ENCODE assay signal across 18 cellular contexts in genomic region chr22:20459152-20459542, GRCh38. TPM values are rescaled to one million over a fixed set of nuclear protein-coding genes. Genes with fewer than 3 reads are reported as not detected.
A peak's percentile ranks its signal among the peaks of the same experiment; 100 is the strongest.
DNase-seq lines count a peak whose midpoint lies in the region; ATAC-seq, FAIRE-seq and TF ChIP-seq lines count a peak whose summit lies in the region.
"Had no signal": no experiment of that assay in that cellular context is flagged by ENCODE, and none has a peak within 500 bp of the region (broad histone marks: within the 10 kb centered on the region; RNA-seq: fewer than 3 reads in every experiment).

No MANE protein-coding gene starts in this region.

- no peaks in the 10 kb centered on the region for H3K36me3 ChIP-seq in K562 (ENCODE audit: control insufficient read depth, insufficient read depth, low read length)

- TF ChIP-seq RAD21 in K562 (CRISPR knock-in tag; conservative IDR thresholded peaks at IDR 0.05 in 1 of 2, IDR thresholded peaks at IDR 0.05 in 1 of 2) = no peak

- H3K9me3 Mint-ChIP-seq in activated T-cell treated with anti-CD3 and anti-CD28 coated beads, Interleukin-2, amount 50 U/mL, for 24 hours = no peaks in the 10 kb centered on the region
- no peaks in the 10 kb centered on the region for H3K9me3 Mint-ChIP-seq in activated T-cell treated with anti-CD3 and anti-CD28 coated beads, Interleukin-2, amount 50 U/mL, for 4 hours
- no peaks in the 10 kb centered on the region for H3K9me3 Mint-ChIP-seq in nephron

- no peak overlapping the region for H3K9ac ChIP-seq in K562 (ENCODE audit: insufficient read depth in 1 of 2, low read depth in 2 of 2, low read length in 2 of 2)

- no peak for DNase-seq in activated T-cell treated with anti-CD3 and anti-CD28 coated beads, Interleukin-2, amount 50 U/mL, for 24 hours
- no peak for DNase-seq in activated T-cell treated with anti-CD3 and anti-CD28 coated beads, Interleukin-2, amount 50 U/mL, for 4 hours
- DNase-seq in K562 (ENCODE audit: extremely low read depth in 1 of 4, low spot score in 3 of 4) (no peak), foreskin fibroblast (no peak), omental fat pad (ENCODE audit: low spot score) (no peak)
- no peak for DNase-seq in stimulated activated CD4-positive, alpha-beta T cell treated with anti-CD3 and anti-CD28 coated beads, Interleukin-4, amount 100 ng/mL, for 4 hours
- DNase-seq: AML-193, DND-41, GF-D8, NCI-H1436 treated with DMSO at 0.1 percent for 48 hours, NCI-H2081 treated with DMSO at 0.1 percent for 48 hours, NCI-H446 had no signal

- no peak for TF ChIP-seq POLR2A in K562 (conservative IDR thresholded peaks at IDR 0.05)

- H3K4me1 ChIP-seq in K562 (replicated peaks in 1 of 2; ENCODE audit: control insufficient read depth in 2 of 2, insufficient read depth in 2 of 2, low read length in 2 of 2) = no peaks in the 10 kb centered on the region; a peak in 2 of 5 replicates

- TF ChIP-seq EP300 in K562 (IDR thresholded peaks at IDR 0.05; ENCODE audit: low read length) = no peak

- intact Hi-C loops in K562 (cut with micrococcal nuclease) = loop anchor here (5.0 kb wide), 1 partner anchor 162 kb away; no protein-coding TSS in a partner anchor

- no peak overlapping the region for H3K27ac ChIP-seq in K562 (ENCODE audit: extremely low read depth, low read depth, low read length)
- H3K27ac ChIP-seq: A549, RWPE1 had no signal

- H3K4me3 ChIP-seq in K562 (no peak overlapping the region), foreskin fibroblast (ENCODE audit: low read depth in 1 of 2, low read length in 2 of 2) (no peak overlapping the region)
- H3K4me3 ChIP-seq: A549 had no signal

- H3K4me3 Mint-ChIP-seq in activated T-cell treated with anti-CD3 and anti-CD28 coated beads, Interleukin-2, amount 50 U/mL, for 24 hours = no peak overlapping the region
- H3K4me3 Mint-ChIP-seq in activated T-cell treated with anti-CD3 and anti-CD28 coated beads, Interleukin-2, amount 50 U/mL, for 4 hours = no peak overlapping the region
- H3K4me3 Mint-ChIP-seq in nephron = no peak overlapping the region

- H3K36me3 Mint-ChIP-seq in activated T-cell treated with anti-CD3 and anti-CD28 coated beads, Interleukin-2, amount 50 U/mL, for 24 hours (ENCODE audit: low read depth) = peaks cover 38% of the 10 kb centered on the region
- peaks cover 26% of the 10 kb centered on the region for H3K36me3 Mint-ChIP-seq in activated T-cell treated with anti-CD3 and anti-CD28 coated beads, Interleukin-2, amount 50 U/mL, for 4 hours (ENCODE audit: insufficient read depth)
- peaks cover 45% of the 10 kb centered on the region for H3K36me3 Mint-ChIP-seq in nephron (ENCODE audit: low read depth)

- peaks cover 36% of the 10 kb centered on the region for H3K4me1 Mint-ChIP-seq in activated T-cell treated with anti-CD3 and anti-CD28 coated beads, Interleukin-2, amount 50 U/mL, for 24 hours (ENCODE audit: low read depth)
- peaks cover 46% of the 10 kb centered on the region for H3K4me1 Mint-ChIP-seq in activated T-cell treated with anti-CD3 and anti-CD28 coated beads, Interleukin-2, amount 50 U/mL, for 4 hours (ENCODE audit: low read depth)
- H3K4me1 Mint-ChIP-seq in nephron = peaks cover 21% of the 10 kb centered on the region

- no TSS peak for BruUV-seq in K562 (replicated peaks; lab: Mats Ljungman, UMichigan)

- no peaks in the 10 kb centered on the region for H3K9me3 ChIP-seq in K562 (replicated peaks; ENCODE audit: control insufficient read depth, insufficient read depth, low read depth, low read length)
- H3K9me3 ChIP-seq: A549 had no signal

- CTCF ChIA-PET in K562 (lab: Yijun Ruan, JAX; ENCODE audit: low intra/inter-chr PET ratio) = no interaction called here

- H3K27me3 Mint-ChIP-seq in activated T-cell treated with anti-CD3 and anti-CD28 coated beads, Interleukin-2, amount 50 U/mL, for 24 hours = no peaks in the 10 kb centered on the region
- H3K27me3 Mint-ChIP-seq in activated T-cell treated with anti-CD3 and anti-CD28 coated beads, Interleukin-2, amount 50 U/mL, for 4 hours (ENCODE audit: low read depth) = no peaks in the 10 kb centered on the region
- no peaks in the 10 kb centered on the region for H3K27me3 Mint-ChIP-seq in nephron (ENCODE audit: low read depth)

- in situ Hi-C loops in K562 (cut with MboI) = loop anchor here (5.0 kb wide), 2 partner anchors 37 to 302 kb away; no protein-coding TSS in a partner anchor

- TF ChIP-seq CTCF in K562 (IDR thresholded peaks at IDR 0.05 in 2 of 3, conservative IDR thresholded peaks at IDR 0.05 in 1 of 3; ENCODE audit: insufficient read depth in 2 of 3, low read depth in 1 of 3, low read length in 3 of 3) = no peak
- TF ChIP-seq CTCF in nephron (IDR thresholded peaks at IDR 0.05; ENCODE audit: unreplicated experiment in 3 of 3) = no peak
- no peak for TF ChIP-seq CTCF in foreskin fibroblast (IDR thresholded peaks at IDR 0.05; ENCODE audit: low read depth, low read length)
- no peak for TF ChIP-seq CTCF in omental fat pad (IDR thresholded peaks at IDR 0.05)

- H2AFZ ChIP-seq in K562 (ENCODE audit: low read depth, low read length) = no peak overlapping the region

- H3K4me2 ChIP-seq in K562 (ENCODE audit: insufficient read depth, low read length) = no peak overlapping the region
- H3K4me2 ChIP-seq: A549 had no signal

- no peak for ATAC-seq in activated T-cell treated with anti-CD3 and anti-CD28 coated beads, Interleukin-2, amount 50 U/mL, for 4 hours
- no peak for ATAC-seq in K562
- no peak for ATAC-seq in omental fat pad (ENCODE audit: low FRiP score)
- ATAC-seq: A549 had no signal

- peak overlapping the region; percentile 5 for H3K27ac Mint-ChIP-seq in activated T-cell treated with anti-CD3 and anti-CD28 coated beads, Interleukin-2, amount 50 U/mL, for 24 hours
- H3K27ac Mint-ChIP-seq in nephron = peak overlapping the region in 2 of 3 experiments; percentile 14 to 22

- POLR2A ChIA-PET in K562 (lab: Yijun Ruan, JAX) = interaction anchor here (0.5 to 1.7 kb wide), 8 partner anchors 9 to 90 kb away, joined by 3 to 10 read pairs (median 3); no protein-coding TSS in a partner anchor

- H3K9me1 ChIP-seq in K562 (ENCODE audit: control insufficient read depth, insufficient read depth, low read length) = no peaks in the 10 kb centered on the region

- no peak for FAIRE-seq in K562 (lab: Jason Lieb, UNC)
- FAIRE-seq: A549, D721Med, H1, HTR-8/SVneo had no signal

- H3K79me2 ChIP-seq in K562 (ENCODE audit: control insufficient read depth, insufficient read depth, low read length) = no peaks in the 10 kb centered on the region

- peaks cover 21% of the 10 kb centered on the region for H4K20me1 ChIP-seq in K562 (replicated peaks; ENCODE audit: control insufficient read depth, insufficient read depth, low read length)

- 40% methylated on average over 3 of the region's 3 CpGs for WGBS in K562 (ENCODE audit: insufficient coverage, low coverage, missing lambda C conversion rate)

- peaks cover 0 to 6% of the 10 kb centered on the region in 2 experiments; a peak in 2 of 5 replicates for H3K27me3 ChIP-seq in K562 (ENCODE audit: control insufficient read depth in 2 of 2, insufficient read depth in 2 of 2, low read length in 2 of 2)

RNA-seq across cellular contexts. Expression of gene SCARF2, which starts 21.5 kb away (rescaled TPM):
- total RNA-seq in activated T-cell treated with anti-CD3 and anti-CD28 coated beads, Interleukin-2, amount 50 U/mL, for 4 hours = under 1 TPM; 0.24 to 0.46 (median 0.37) TPM
- total RNA-seq in K562 (2011; cell fraction: chromatin; rRNA removed; ENCODE audit: low replicate concordance) = 0.65 TPM in 1 of 2 replicates, not detected in the other
- 0.50 and 0.92 TPM in 2 replicates for total RNA-seq in K562 (2011; cell fraction: nucleolus; rRNA removed)
- total RNA-seq in K562 (2011; cell fraction: nucleoplasm; rRNA removed) = 0.15 TPM in 2 replicates
- 0.20 and 0.32 TPM in 2 replicates for total RNA-seq in K562 (2014; rRNA removed)
- not detected in 2 replicates for total RNA-seq in K562 (2014; rRNA removed; fragmentation: Illumina TruSeq; extraction: Trizol)
- not detected in 2 replicates for total RNA-seq in K562 (2015; rRNA removed; fragmentation: Illumina TruSeq; extraction: Trizol)
- 0.13 and 0.29 TPM in 2 replicates for total RNA-seq in K562 (2021)
- 0.06 and 0.26 TPM in 2 replicates for polyA plus RNA-seq in K562 (2011; rRNA removed)
- polyA plus RNA-seq in K562 (2011; cell fraction: cytosol; rRNA removed) = 0.15 and 0.25 TPM in 2 replicates
- 0.61 and 0.65 TPM in 2 replicates for polyA plus RNA-seq in K562 (2011; cell fraction: nucleus; rRNA removed)
- 0.21 and 1.3 TPM in 2 replicates for polyA plus RNA-seq in K562 (2012)
- polyA plus RNA-seq in K562 (2014; fragmentation: Illumina TruSeq; extraction: Trizol) = not detected in 2 replicates
- polyA plus RNA-seq in K562 (2014; fragmentation: Nextera tagmentation; extraction: Ambion mirVana) = not detected
- 0.13 and 0.23 TPM in 2 replicates for polyA plus RNA-seq in K562 (2014; rRNA removed)
- polyA minus RNA-seq in K562 (2011; rRNA and poly(A)+ RNA removed) = not detected in 2 replicates
- polyA minus RNA-seq in K562 (2011; cell fraction: cytosol; rRNA and poly(A)+ RNA removed) = not detected in 2 replicates
- 0.22 and 0.27 TPM in 2 replicates for polyA minus RNA-seq in K562 (2011; cell fraction: nucleus; rRNA and poly(A)+ RNA removed)
- total RNA-seq in omental fat pad = 10 to 100 TPM in 2 of 4 donors, 1 to 10 TPM in 2; 9.4 to 17.9 (median 12.3) TPM

RNA-seq across cellular contexts. Expression of gene KLHL22, which starts 36.4 kb away (rescaled TPM):
- total RNA-seq in activated T-cell treated with anti-CD3 and anti-CD28 coated beads, Interleukin-2, amount 50 U/mL, for 4 hours = 1 to 10 TPM; 4.6 to 5.8 (median 5.7) TPM
- total RNA-seq in K562 (2011; cell fraction: chromatin; rRNA removed; ENCODE audit: low replicate concordance) = 116 and 152 TPM in 2 replicates
- 68.5 and 75.0 TPM in 2 replicates for total RNA-seq in K562 (2011; cell fraction: nucleolus; rRNA removed)
- total RNA-seq in K562 (2011; cell fraction: nucleoplasm; rRNA removed) = 88.1 and 101 TPM in 2 replicates
- total RNA-seq in K562 (2014; rRNA removed) (15.1 and 15.6 TPM in 2 replicates), K562 (2014; rRNA removed; fragmentation: Illumina TruSeq; extraction: Trizol) (13.5 and 15.3 TPM in 2 replicates), K562 (2015; rRNA removed; fragmentation: Illumina TruSeq; extraction: Trizol) (15.2 and 15.7 TPM in 2 replicates), K562 (2021) (20.1 and 21.1 TPM in 2 replicates), omental fat pad (10 to 100 TPM; 19.8 to 45.0 (median 32.9) TPM)
- polyA plus RNA-seq in K562 (2011; rRNA removed) (25.6 and 43.0 TPM in 2 replicates), K562 (2014; fragmentation: Illumina TruSeq; extraction: Trizol) (15.4 and 16.5 TPM in 2 replicates), K562 (2014; fragmentation: Nextera tagmentation; extraction: Ambion mirVana) (1 to 10 TPM; 1.3 to 1.8 TPM), K562 (2014; rRNA removed) (15.8 and 18.6 TPM in 2 replicates)
- polyA plus RNA-seq in K562 (2011; cell fraction: cytosol; rRNA removed) = 24.5 and 36.2 TPM in 2 replicates
- polyA plus RNA-seq in K562 (2011; cell fraction: nucleus; rRNA removed) = 73.7 and 92.5 TPM in 2 replicates
- 15.0 and 42.6 TPM in 2 replicates for polyA plus RNA-seq in K562 (2012)
- polyA minus RNA-seq in K562 (2011; rRNA and poly(A)+ RNA removed) = 24.1 and 42.3 TPM in 2 replicates
- polyA minus RNA-seq in K562 (2011; cell fraction: cytosol; rRNA and poly(A)+ RNA removed) = 13.4 and 21.4 TPM in 2 replicates
- 36.2 and 65.9 TPM in 2 replicates for polyA minus RNA-seq in K562 (2011; cell fraction: nucleus; rRNA and poly(A)+ RNA removed)

RNA-seq across cellular contexts. Expression of gene MED15, which starts 48.3 kb away (rescaled TPM):
- 10 to 100 TPM; 83.2 to 90.5 (median 84.0) TPM for total RNA-seq in activated T-cell treated with anti-CD3 and anti-CD28 coated beads, Interleukin-2, amount 50 U/mL, for 4 hours
- total RNA-seq in K562 (2011; cell fraction: chromatin; rRNA removed; ENCODE audit: low replicate concordance) = 482 and 971 TPM in 2 replicates
- total RNA-seq in K562 (2011; cell fraction: nucleolus; rRNA removed) = 663 TPM in 2 replicates
- 469 and 476 TPM in 2 replicates for total RNA-seq in K562 (2011; cell fraction: nucleoplasm; rRNA removed)
- 72.6 and 103 TPM in 2 replicates for total RNA-seq in K562 (2014; rRNA removed)
- 26.1 and 26.4 TPM in 2 replicates for total RNA-seq in K562 (2014; rRNA removed; fragmentation: Illumina TruSeq; extraction: Trizol)
- 59.2 and 60.1 TPM in 2 replicates for total RNA-seq in K562 (2015; rRNA removed; fragmentation: Illumina TruSeq; extraction: Trizol)
- 264 and 271 TPM in 2 replicates for total RNA-seq in K562 (2021)
- 40.4 and 111 TPM in 2 replicates for polyA plus RNA-seq in K562 (2011; rRNA removed)
- 75.5 and 117 TPM in 2 replicates for polyA plus RNA-seq in K562 (2011; cell fraction: cytosol; rRNA removed)
- polyA plus RNA-seq in K562 (2011; cell fraction: nucleus; rRNA removed) = 369 and 471 TPM in 2 replicates
- polyA plus RNA-seq in K562 (2012) = 148 and 229 TPM in 2 replicates
- polyA plus RNA-seq in K562 (2014; fragmentation: Illumina TruSeq; extraction: Trizol) = 76.0 and 122 TPM in 2 replicates
- polyA plus RNA-seq in K562 (2014; fragmentation: Nextera tagmentation; extraction: Ambion mirVana) = 1 to 10 TPM; 4.0 to 5.2 TPM
- polyA plus RNA-seq in K562 (2014; rRNA removed) = 102 and 130 TPM in 2 replicates
- polyA minus RNA-seq in K562 (2011; rRNA and poly(A)+ RNA removed) = 98.8 and 108 TPM in 2 replicates
- 188 and 326 TPM in 2 replicates for polyA minus RNA-seq in K562 (2011; cell fraction: cytosol; rRNA and poly(A)+ RNA removed)
- polyA minus RNA-seq in K562 (2011; cell fraction: nucleus; rRNA and poly(A)+ RNA removed) = 310 and 409 TPM in 2 replicates
- total RNA-seq in omental fat pad = 10 to 100 TPM; 36.5 to 90.5 (median 57.2) TPM

Comparison
In these comparisons a context has a peak if more than half of its experiments do, and no peak if none do; other contexts are left out.
1. RNA of gene SCARF2, which starts 21.5 kb away (total RNA-seq): 9.4 to 17.9 TPM in omental fat pad; 0.24 to 0.46 TPM in activated T-cell treated with anti-CD3 and anti-CD28 coated beads, Interleukin-2, amount 50 U/mL, for 4 hours and 0.13 to 0.92 TPM in K562; every median in the first group is over 4 times any median in the second.